33 cellular contexts compared by ENCODE assay signal in the genomic region with DNA sequence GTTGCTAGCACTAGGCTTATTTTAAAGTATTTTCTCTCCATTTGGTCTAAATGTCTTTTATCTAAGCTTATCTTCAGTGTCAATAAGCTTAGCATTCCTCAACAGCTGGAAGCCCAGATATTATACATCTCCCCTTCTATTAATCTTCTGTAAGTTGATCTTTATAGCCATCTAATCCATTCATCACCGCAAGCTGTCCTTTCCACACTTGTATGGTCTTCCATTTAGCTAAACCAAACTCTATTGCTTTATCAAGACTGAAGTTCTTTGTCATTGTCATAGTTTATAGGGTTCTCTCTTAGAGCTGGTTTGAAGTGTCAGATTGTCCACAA.
"Had no signal": no experiment of that assay in that cellular context is flagged by ENCODE, and none has a peak within 500 bp of the region (broad histone marks: within the 10 kb centered on the region; RNA-seq: fewer than 3 reads in every experiment).

No MANE protein-coding gene starts in this region.

- H3K4me3 Mint-ChIP-seq: activated CD4-positive, alpha-beta memory T cell treated with anti-CD3 and anti-CD28 coated beads for 36 hours; activated CD4-positive, alpha-beta T cell treated with anti-CD3 and anti-CD28 coated beads for 36 hours; activated CD4-positive, alpha-beta T cell treated with anti-CD3 and anti-CD28 coated beads, Interleukin-2, amount 10 ng/mL, durations not matched to agents 24 days and 14 days; activated CD8-positive, alpha-beta memory T cell treated with anti-CD3 and anti-CD28 coated beads, Interleukin-2, amount 10 ng/mL, durations not matched to agents 7 days and 5 days; activated CD8-positive, alpha-beta T cell treated with anti-CD3 and anti-CD28 coated beads, Interleukin-2, amount 10 ng/mL, durations not matched to agents 7 days and 5 days; activated naive CD4-positive, alpha-beta T cell treated with anti-CD3 and anti-CD28 coated beads, Interleukin-2, amount 10 ng/mL, durations not matched to agents 7 days and 5 days; activated naive CD8-positive, alpha-beta T cell treated with anti-CD3 and anti-CD28 coated beads, Interleukin-2, amount 10 ng/mL, durations not matched to agents 7 days and 5 days; activated T-helper 1 cell treated with anti-CD3 and anti-CD28 coated beads, Interleukin-12 subunit alpha, Interleukin-12 subunit beta, Interleukin-2, Interleukin-4 antibody, amounts not matched to agents 30 ng/mL and 10 ng/mL and 1 ng/mL, durations not matched to agents 14 hours and 24 hours and 36 hours; effector memory CD8-positive, alpha-beta T cell had no signal

- H2AFZ ChIP-seq: hepatocyte had no signal

- ATAC-seq: activated CD4-positive, alpha-beta T cell treated with anti-CD3 and anti-CD28 coated beads for 36 hours; activated CD8-positive, alpha-beta memory T cell treated with anti-CD3 and anti-CD28 coated beads, Interleukin-2, amount 10 ng/mL, durations not matched to agents 7 days and 5 days; activated CD8-positive, alpha-beta T cell treated with anti-CD3 and anti-CD28 coated beads, Interleukin-2, amount 10 ng/mL, durations not matched to agents 7 days and 5 days; activated naive CD4-positive, alpha-beta T cell treated with anti-CD3 and anti-CD28 coated beads, Interleukin-2, amount 50 U/mL, for 72 hours; effector memory CD8-positive, alpha-beta T cell; gastroesophageal sphincter; heart right ventricle had no signal

- H3K4me3 ChIP-seq: ascending aorta, esophagus squamous epithelium, gastroesophageal sphincter, heart right ventricle, hepatocyte had no signal

- FAIRE-seq: bronchial epithelial cell, colon, endometrium, endothelial cell of umbilical vein had no signal

- H3K27me3 ChIP-seq: ascending aorta had no signal

- H3K9me3 ChIP-seq: ascending aorta, esophagus squamous epithelium, gastroesophageal sphincter, heart right ventricle had no signal

- H3K4me2 ChIP-seq: hepatocyte had no signal

- H3K27ac Mint-ChIP-seq: activated CD4-positive, alpha-beta memory T cell treated with anti-CD3 and anti-CD28 coated beads for 36 hours; activated CD4-positive, alpha-beta T cell treated with anti-CD3 and anti-CD28 coated beads for 36 hours; activated CD4-positive, alpha-beta T cell treated with anti-CD3 and anti-CD28 coated beads, Interleukin-2, amount 10 ng/mL, durations not matched to agents 24 days and 14 days; activated CD8-positive, alpha-beta memory T cell treated with anti-CD3 and anti-CD28 coated beads, Interleukin-2, amount 10 ng/mL, durations not matched to agents 7 days and 5 days; activated CD8-positive, alpha-beta T cell treated with anti-CD3 and anti-CD28 coated beads, Interleukin-2, amount 10 ng/mL, durations not matched to agents 7 days and 5 days; activated naive CD4-positive, alpha-beta T cell treated with anti-CD3 and anti-CD28 coated beads, Interleukin-2, amount 10 ng/mL, durations not matched to agents 7 days and 5 days; activated naive CD4-positive, alpha-beta T cell treated with anti-CD3 and anti-CD28 coated beads, Interleukin-2, amount 50 U/mL, for 72 hours; activated naive CD8-positive, alpha-beta T cell treated with anti-CD3 and anti-CD28 coated beads, Interleukin-2, amount 10 ng/mL, durations not matched to agents 7 days and 5 days; activated T-helper 1 cell treated with anti-CD3 and anti-CD28 coated beads, Interleukin-12 subunit alpha, Interleukin-12 subunit beta, Interleukin-2, Interleukin-4 antibody, amounts not matched to agents 30 ng/mL and 10 ng/mL and 1 ng/mL, durations not matched to agents 14 hours and 24 hours and 36 hours; activated T-helper 2 cell treated with anti-CD3 and anti-CD28 coated beads, Interferon-gamma antibody, Interleukin-2, Interleukin-4, amounts not matched to agents 10 μg/mL and 5 μg/mL and 100 μg/mL, durations not matched to agents 14 hours and 24 hours and 36 hours; effector memory CD8-positive, alpha-beta T cell had no signal

- H3K36me3 Mint-ChIP-seq: activated CD4-positive, alpha-beta memory T cell treated with anti-CD3 and anti-CD28 coated beads for 36 hours; activated naive CD4-positive, alpha-beta T cell treated with anti-CD3 and anti-CD28 coated beads, Interleukin-2, amount 10 ng/mL, durations not matched to agents 7 days and 5 days; activated naive CD8-positive, alpha-beta T cell treated with anti-CD3 and anti-CD28 coated beads, Interleukin-2, amount 10 ng/mL, durations not matched to agents 7 days and 5 days had no signal

- DNase-seq: activated CD4-positive, alpha-beta memory T cell treated with anti-CD3 and anti-CD28 coated beads for 36 hours; activated CD4-positive, alpha-beta T cell treated with anti-CD3 and anti-CD28 coated beads for 36 hours; activated CD4-positive, alpha-beta T cell treated with anti-CD3 and anti-CD28 coated beads, Interleukin-2, amount 10 ng/mL, durations not matched to agents 24 days and 14 days; activated CD4-positive, CD25-positive, alpha-beta regulatory T cell; activated CD4-positive, CD25-positive, alpha-beta regulatory T cell treated with anti-CD3 and anti-CD28 coated beads, Interleukin-2, amount 50 U/mL, for 72 hours; activated CD8-positive, alpha-beta memory T cell treated with anti-CD3 and anti-CD28 coated beads, Interleukin-2, amount 10 ng/mL, durations not matched to agents 7 days and 5 days; activated CD8-positive, alpha-beta memory T cell treated with anti-CD3 and anti-CD28 coated beads, Interleukin-2, amount 50 U/mL, for 4 hours; activated CD8-positive, alpha-beta T cell treated with anti-CD3 and anti-CD28 coated beads, Interleukin-2, amount 10 ng/mL, durations not matched to agents 7 days and 5 days; activated gamma-delta T cell; activated naive CD4-positive, alpha-beta T cell; activated naive CD4-positive, alpha-beta T cell treated with anti-CD3 and anti-CD28 coated beads, Interleukin-2, amount 10 ng/mL, durations not matched to agents 7 days and 5 days; activated naive CD8-positive, alpha-beta T cell treated with anti-CD3 and anti-CD28 coated beads, Interleukin-2, amount 10 ng/mL, durations not matched to agents 7 days and 5 days; activated T-cell treated with anti-CD3 and anti-CD28 coated beads, Interleukin-2, amount 50 U/mL, for 1 hour; activated T-cell treated with anti-CD3 and anti-CD28 coated beads, Interleukin-2, amount 50 U/mL, for 48 hours; brain microvascular endothelial cell; cortex of kidney; dermis blood vessel endothelial cell; effector CD4-positive, alpha-beta T cell; effector memory CD8-positive, alpha-beta T cell; esophagus squamous epithelium; foreskin melanocyte; heart right ventricle; T-helper 2 cell had no signal

- H3K36me3 ChIP-seq: ascending aorta, brain microvascular endothelial cell, esophagus squamous epithelium, gastroesophageal sphincter, heart right ventricle had no signal

- H3K9me3 Mint-ChIP-seq: activated CD4-positive, alpha-beta memory T cell treated with anti-CD3 and anti-CD28 coated beads for 36 hours; activated CD4-positive, alpha-beta T cell treated with anti-CD3 and anti-CD28 coated beads, Interleukin-2, amount 10 ng/mL, durations not matched to agents 24 days and 14 days; activated naive CD4-positive, alpha-beta T cell treated with anti-CD3 and anti-CD28 coated beads, Interleukin-2, amount 10 ng/mL, durations not matched to agents 7 days and 5 days; activated naive CD4-positive, alpha-beta T cell treated with anti-CD3 and anti-CD28 coated beads, Interleukin-2, amount 50 U/mL, for 72 hours; activated naive CD8-positive, alpha-beta T cell treated with anti-CD3 and anti-CD28 coated beads, Interleukin-2, amount 10 ng/mL, durations not matched to agents 7 days and 5 days; activated T-helper 1 cell treated with anti-CD3 and anti-CD28 coated beads, Interleukin-12 subunit alpha, Interleukin-12 subunit beta, Interleukin-2, Interleukin-4 antibody, amounts not matched to agents 30 ng/mL and 10 ng/mL and 1 ng/mL, durations not matched to agents 14 hours and 24 hours and 36 hours; activated T-helper 2 cell treated with anti-CD3 and anti-CD28 coated beads, Interferon-gamma antibody, Interleukin-2, Interleukin-4, amounts not matched to agents 10 μg/mL and 5 μg/mL and 100 μg/mL, durations not matched to agents 14 hours and 24 hours and 36 hours; effector memory CD8-positive, alpha-beta T cell had no signal

- H3K27ac ChIP-seq: ascending aorta, brain microvascular endothelial cell, esophagus squamous epithelium, gastroesophageal sphincter, heart right ventricle, hepatocyte had no signal

- H3K4me1 ChIP-seq: ascending aorta had no signal

- H3K79me2 ChIP-seq: hepatocyte had no signal
